20 cellular contexts compared by ENCODE assay signal in the genomic region with DNA sequence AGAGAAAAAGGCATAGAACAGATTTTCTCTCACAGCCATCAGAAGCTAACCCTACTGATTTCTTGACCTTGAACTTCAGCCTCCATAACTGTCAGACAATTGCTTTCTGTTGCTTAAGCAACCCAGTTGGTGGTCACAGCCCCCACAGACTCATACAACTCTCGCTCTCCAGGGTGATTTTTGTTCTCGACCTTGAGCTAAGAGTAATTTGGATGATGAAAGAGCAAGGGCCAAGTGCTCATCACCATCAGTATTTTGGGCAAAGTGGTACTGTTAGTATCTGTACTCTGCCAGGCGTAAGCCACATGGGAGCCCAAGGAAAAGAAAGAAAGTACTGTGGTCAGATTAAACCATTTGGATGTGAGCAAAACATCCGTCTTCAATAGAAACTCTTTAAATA.
A peak's percentile ranks its signal among the peaks of the same experiment; 100 is the strongest.
DNase-seq lines count a peak whose midpoint lies in the region; ATAC-seq and TF ChIP-seq lines count a peak whose summit lies in the region.
"Had no signal": no experiment of that assay in that cellular context is flagged by ENCODE, and none has a peak within 500 bp of the region (broad histone marks: within the 10 kb centered on the region; RNA-seq: fewer than 3 reads in every experiment).

No MANE protein-coding gene starts in this region.

- H3K9me3 Mint-ChIP-seq in stimulated activated naive CD8-positive, alpha-beta T cell treated with anti-CD3 and anti-CD28 coated beads, Interleukin-15, amount 100 ng/mL, for 72 hours = peaks cover 0 to 6% of the 10 kb centered on the region in 2 donors
- peaks cover 4% of the 10 kb centered on the region for H3K9me3 Mint-ChIP-seq in activated CD8-positive, alpha-beta T cell treated with anti-CD3 and anti-CD28 coated beads, Interleukin-2, amount 10 ng/mL, durations not matched to agents 7 days and 5 days (ENCODE audit: insufficient read depth)
- no peaks in the 10 kb centered on the region for H3K9me3 Mint-ChIP-seq in natural killer cell
- H3K9me3 Mint-ChIP-seq: IgD-negative memory B cell had no signal

- DNase-seq in stimulated activated naive CD8-positive, alpha-beta T cell treated with anti-CD3 and anti-CD28 coated beads, Interleukin-15, amount 100 ng/mL, for 72 hours = peak in 1 of 2 donors; percentile 26
- DNase-seq in stimulated activated naive CD8-positive, alpha-beta T cell treated with anti-CD3 and anti-CD28 coated beads, Interleukin-15, Interleukin-2, amounts not matched to agents 100 U/mL and 50 U/mL, for 24 hours = no peak
- no peak for DNase-seq in activated CD8-positive, alpha-beta T cell treated with anti-CD3 and anti-CD28 coated beads, Interleukin-2, amount 10 ng/mL, durations not matched to agents 7 days and 5 days
- DNase-seq in natural killer cell (no peak), KBM-7 (no peak), BE2C (no peak)
- DNase-seq: AML-193, DND-41, Karpas-422, MV-4-11, NCI-H1694, NCI-H2081, NCI-H2171, NCI-H524 treated with DMSO at 0.1 percent for 48 hours, NCI-H82 had no signal

- peaks cover 87% of the 10 kb centered on the region for H3K4me1 Mint-ChIP-seq in stimulated activated naive CD8-positive, alpha-beta T cell treated with anti-CD3 and anti-CD28 coated beads, Interleukin-15, amount 100 ng/mL, for 72 hours
- peaks cover 68% of the 10 kb centered on the region for H3K4me1 Mint-ChIP-seq in activated CD8-positive, alpha-beta T cell treated with anti-CD3 and anti-CD28 coated beads, Interleukin-2, amount 10 ng/mL, durations not matched to agents 7 days and 5 days (ENCODE audit: low read depth)
- peaks cover 96 to 99% of the 10 kb centered on the region in 2 donors for H3K4me1 Mint-ChIP-seq in natural killer cell

- H3K27me3 Mint-ChIP-seq in stimulated activated naive CD8-positive, alpha-beta T cell treated with anti-CD3 and anti-CD28 coated beads, Interleukin-15, amount 100 ng/mL, for 72 hours = no peaks in the 10 kb centered on the region
- no peaks in the 10 kb centered on the region for H3K27me3 Mint-ChIP-seq in activated CD8-positive, alpha-beta T cell treated with anti-CD3 and anti-CD28 coated beads, Interleukin-2, amount 10 ng/mL, durations not matched to agents 7 days and 5 days (ENCODE audit: low read depth)
- H3K27me3 Mint-ChIP-seq in natural killer cell (ENCODE audit: low read depth in 2 of 2) = no peaks in the 10 kb centered on the region

- POLR2A ChIA-PET in activated CD8-positive, alpha-beta T cell treated with anti-CD3 and anti-CD28 coated beads, Interleukin-2, amount 10 ng/mL, durations not matched to agents 7 days and 5 days (lab: Charles Lee) = no interaction called here

- no peak overlapping the region for H3K4me3 ChIP-seq in BE2C (ENCODE audit: low read depth, low read length)
- H3K4me3 ChIP-seq: GM12878 had no signal

- no peak overlapping the region for H3K4me3 Mint-ChIP-seq in stimulated activated naive CD8-positive, alpha-beta T cell treated with anti-CD3 and anti-CD28 coated beads, Interleukin-15, amount 100 ng/mL, for 72 hours
- no peak overlapping the region for H3K4me3 Mint-ChIP-seq in activated CD8-positive, alpha-beta T cell treated with anti-CD3 and anti-CD28 coated beads, Interleukin-2, amount 10 ng/mL, durations not matched to agents 7 days and 5 days
- peak overlapping the region; percentile 14 for H3K4me3 Mint-ChIP-seq in natural killer cell
- H3K4me3 Mint-ChIP-seq: IgD-negative memory B cell had no signal

- H3K27me3 ChIP-seq in BE2C = no peaks in the 10 kb centered on the region

- peaks cover 29% of the 10 kb centered on the region for H3K36me3 Mint-ChIP-seq in activated CD8-positive, alpha-beta T cell treated with anti-CD3 and anti-CD28 coated beads, Interleukin-2, amount 10 ng/mL, durations not matched to agents 7 days and 5 days (ENCODE audit: low read depth)
- peaks cover 27% of the 10 kb centered on the region for H3K36me3 Mint-ChIP-seq in natural killer cell

- no peak overlapping the region for H3K27ac Mint-ChIP-seq in stimulated activated naive CD8-positive, alpha-beta T cell treated with anti-CD3 and anti-CD28 coated beads, Interleukin-15, amount 100 ng/mL, for 72 hours
- peak overlapping the region; percentile 36 for H3K27ac Mint-ChIP-seq in activated CD8-positive, alpha-beta T cell treated with anti-CD3 and anti-CD28 coated beads, Interleukin-2, amount 10 ng/mL, durations not matched to agents 7 days and 5 days
- peak overlapping the region; percentile 96 to 99 for H3K27ac Mint-ChIP-seq in natural killer cell
- H3K27ac Mint-ChIP-seq: IgD-negative memory B cell had no signal

- H3K36me3 ChIP-seq in BE2C = no peaks in the 10 kb centered on the region

- no peaks in the 10 kb centered on the region for H3K9me3 ChIP-seq in BE2C

- intact Hi-C loops in natural killer cell (cut with micrococcal nuclease) = no loop called here

- CTCF ChIA-PET in activated CD8-positive, alpha-beta T cell treated with anti-CD3 and anti-CD28 coated beads, Interleukin-2, amount 10 ng/mL, durations not matched to agents 7 days and 5 days (lab: Charles Lee) = interaction anchor here (5.4 kb wide), 1 partner anchor 28 kb away, joined by 62 read pairs; no protein-coding TSS in a partner anchor

- no peaks in the 10 kb centered on the region for H3K4me1 ChIP-seq in BE2C

- in situ Hi-C loops in KBM-7 (cut with MboI; ENCODE audit: low pct_unique_long_range_greater_than_20kb, low sequenced_read_pairs) = no loop called here

- TF ChIP-seq CTCF in natural killer cell (IDR thresholded peaks at IDR 0.05) (no peak), BE2C (IDR thresholded peaks at IDR 0.05; ENCODE audit: low read depth, low read length) (no peak)

- peak; percentile 47 for ATAC-seq in stimulated activated naive CD8-positive, alpha-beta T cell treated with anti-CD3 and anti-CD28 coated beads, Interleukin-15, amount 100 ng/mL, for 72 hours
- ATAC-seq in stimulated activated naive CD8-positive, alpha-beta T cell treated with anti-CD3 and anti-CD28 coated beads, Interleukin-15, Interleukin-2, amounts not matched to agents 100 U/mL and 50 U/mL, for 24 hours = no peak
- ATAC-seq in activated CD8-positive, alpha-beta T cell treated with anti-CD3 and anti-CD28 coated beads, Interleukin-2, amount 10 ng/mL, durations not matched to agents 7 days and 5 days = no peak
- peak in 2 of 3 donors; percentile 31 to 51 for ATAC-seq in natural killer cell
- ATAC-seq in HG02610 (IDR thresholded peaks at IDR 0.05; ENCODE audit: unreplicated experiment) = no peak
- ATAC-seq: GM12878, Panc1, SK-N-SH treated with all-trans-retinoic acid at 6 μM for 48 hours had no signal

Comparison
In these comparisons a context has a peak if more than half of its experiments do, and no peak if none do; other contexts are left out.
1. ATAC-seq: peak in stimulated activated naive CD8-positive, alpha-beta T cell treated with anti-CD3 and anti-CD28 coated beads, Interleukin-15, amount 100 ng/mL, for 72 hours (single experiment) and natural killer cell (2 of 3); none in stimulated activated naive CD8-positive, alpha-beta T cell treated with anti-CD3 and anti-CD28 coated beads, Interleukin-15, Interleukin-2, amounts not matched to agents 100 U/mL and 50 U/mL, for 24 hours (single experiment), activated CD8-positive, alpha-beta T cell treated with anti-CD3 and anti-CD28 coated beads, Interleukin-2, amount 10 ng/mL, durations not matched to agents 7 days and 5 days (single experiment) and HG02610 (single experiment).
2. H3K27ac Mint-ChIP-seq: peak in activated CD8-positive, alpha-beta T cell treated with anti-CD3 and anti-CD28 coated beads, Interleukin-2, amount 10 ng/mL, durations not matched to agents 7 days and 5 days (single experiment) and natural killer cell (2 of 2); none in stimulated activated naive CD8-positive, alpha-beta T cell treated with anti-CD3 and anti-CD28 coated beads, Interleukin-15, amount 100 ng/mL, for 72 hours (0 of 2).